In genomic region chr12:112408621-112409020, GRCh38 we compare ENCODE assay signal across 8 cellular contexts. TPM values are rescaled to one million over a fixed set of nuclear protein-coding genes. Genes with fewer than 3 reads are reported as not detected.
A peak's percentile ranks its signal among the peaks of the same experiment; 100 is the strongest.
DNase-seq lines count a peak whose midpoint lies in the region; ATAC-seq and TF ChIP-seq lines count a peak whose summit lies in the region.

No MANE protein-coding gene starts in this region.

- H3K9ac ChIP-seq in iPS-15b (ENCODE audit: low read depth, low read length): peak overlapping the region; percentile 100

- TF ChIP-seq CTCF in suprapubic skin (IDR thresholded peaks at IDR 0.05): no peak

- peak overlapping the region; percentile 100 for H3K27ac Mint-ChIP-seq in activated CD4-positive, alpha-beta T cell treated with anti-CD3 and anti-CD28 coated beads, Interleukin-2, amount 10 ng/mL, durations not matched to agents 24 days and 14 days
- H3K27ac Mint-ChIP-seq in activated T-helper 17 cell treated with anti-CD3 and anti-CD28 coated beads, Interleukin-2, amount 50 U/mL, for 72 hours: peak overlapping the region; percentile 100

- 18% methylated on average over 5 of the region's 5 CpGs for WGBS in suprapubic skin

- H3K27ac ChIP-seq in suprapubic skin: peak overlapping the region; percentile 91

- DNase-seq in activated CD4-positive, alpha-beta T cell treated with anti-CD3 and anti-CD28 coated beads, Interleukin-2, amount 10 ng/mL, durations not matched to agents 24 days and 14 days: peak; percentile 68
- no peak for DNase-seq in activated CD4-positive, alpha-beta T cell treated with anti-CD3 and anti-CD28 coated beads for 48 hours
- no peak for DNase-seq in suprapubic skin (ENCODE audit: low spot score in 2 of 2)
- no peak for DNase-seq in NCI-H2107 (lab: John Stamatoyannopoulos, UW)
- no peak for DNase-seq in epidermal melanocyte (ENCODE audit: insufficient read length, low spot score)

- no peaks in the 10 kb centered on the region for H3K27me3 ChIP-seq in iPS-15b (ENCODE audit: control insufficient read depth, insufficient read depth, low read length)
- no peaks in the 10 kb centered on the region for H3K27me3 ChIP-seq in suprapubic skin

- intact Hi-C loops in activated CD4-positive, alpha-beta T cell treated with anti-CD3 and anti-CD28 coated beads, Interleukin-2, amount 10 ng/mL, durations not matched to agents 24 days and 14 days (cut with micrococcal nuclease): loop anchor here (1.0 to 2.0 kb wide), 6 partner anchors 11 to 566 kb away; partner anchors contain the start of genes ERP29, HECTD4, MAPKAPK5 and TMEM116

- TF ChIP-seq POLR2A in suprapubic skin (IDR thresholded peaks at IDR 0.05): no peak

- H3K4me3 Mint-ChIP-seq in activated CD4-positive, alpha-beta T cell treated with anti-CD3 and anti-CD28 coated beads, Interleukin-2, amount 10 ng/mL, durations not matched to agents 24 days and 14 days: peak overlapping the region; percentile 93
- peak overlapping the region; percentile 100 for H3K4me3 Mint-ChIP-seq in activated T-helper 17 cell treated with anti-CD3 and anti-CD28 coated beads, Interleukin-2, amount 50 U/mL, for 72 hours

- ATAC-seq in activated T-helper 17 cell treated with anti-CD3 and anti-CD28 coated beads, Interleukin-2, amount 50 U/mL, for 72 hours (replicated peaks): peak; percentile 66
- no peak for ATAC-seq in HG02759 (IDR thresholded peaks at IDR 0.05; ENCODE audit: unreplicated experiment)

- peaks cover 27% of the 10 kb centered on the region for H3K4me1 Mint-ChIP-seq in activated CD4-positive, alpha-beta T cell treated with anti-CD3 and anti-CD28 coated beads, Interleukin-2, amount 10 ng/mL, durations not matched to agents 24 days and 14 days
- H3K4me1 Mint-ChIP-seq in activated T-helper 17 cell treated with anti-CD3 and anti-CD28 coated beads, Interleukin-2, amount 50 U/mL, for 72 hours: peaks cover 22% of the 10 kb centered on the region

- H3K27me3 Mint-ChIP-seq in activated CD4-positive, alpha-beta T cell treated with anti-CD3 and anti-CD28 coated beads, Interleukin-2, amount 10 ng/mL, durations not matched to agents 24 days and 14 days: no peaks in the 10 kb centered on the region
- no peaks in the 10 kb centered on the region for H3K27me3 Mint-ChIP-seq in activated T-helper 17 cell treated with anti-CD3 and anti-CD28 coated beads, Interleukin-2, amount 50 U/mL, for 72 hours

- no peaks in the 10 kb centered on the region for H3K9me3 ChIP-seq in iPS-15b (ENCODE audit: control insufficient read depth, insufficient read depth, low read length)
- H3K9me3 ChIP-seq in suprapubic skin: no peaks in the 10 kb centered on the region

- peaks cover 29% of the 10 kb centered on the region for H3K36me3 ChIP-seq in iPS-15b (ENCODE audit: control insufficient read depth, insufficient read depth, low read length)
- peaks cover 44% of the 10 kb centered on the region for H3K36me3 ChIP-seq in suprapubic skin

- TF ChIP-seq EP300 in suprapubic skin (IDR thresholded peaks at IDR 0.05): no peak

- H3K4me1 ChIP-seq in iPS-15b (ENCODE audit: control insufficient read depth, insufficient read depth, low read length) (no peaks in the 10 kb centered on the region), suprapubic skin (peaks cover 21% of the 10 kb centered on the region)

- H3K36me3 Mint-ChIP-seq in activated CD4-positive, alpha-beta T cell treated with anti-CD3 and anti-CD28 coated beads, Interleukin-2, amount 10 ng/mL, durations not matched to agents 24 days and 14 days (ENCODE audit: low read depth): peaks cover 49% of the 10 kb centered on the region
- H3K36me3 Mint-ChIP-seq in activated T-helper 17 cell treated with anti-CD3 and anti-CD28 coated beads, Interleukin-2, amount 50 U/mL, for 72 hours (ENCODE audit: low read depth): peaks cover 57% of the 10 kb centered on the region

- H3K4me3 ChIP-seq in iPS-15b (ENCODE audit: low read depth, low read length) (peak overlapping the region; percentile 99), suprapubic skin (peak overlapping the region; percentile 86)

- no peaks in the 10 kb centered on the region for H3K9me3 Mint-ChIP-seq in activated CD4-positive, alpha-beta T cell treated with anti-CD3 and anti-CD28 coated beads, Interleukin-2, amount 10 ng/mL, durations not matched to agents 24 days and 14 days
- no peaks in the 10 kb centered on the region for H3K9me3 Mint-ChIP-seq in activated T-helper 17 cell treated with anti-CD3 and anti-CD28 coated beads, Interleukin-2, amount 50 U/mL, for 72 hours

RNA-seq across cellular contexts. Expression of gene RPL6, which starts 0.8 kb away (rescaled TPM):
- 1,820 and 1,848 TPM in 2 replicates for total RNA-seq in activated CD4-positive, alpha-beta T cell treated with anti-CD3 and anti-CD28 coated beads, Interleukin-2, amount 10 ng/mL, durations not matched to agents 24 days and 14 days
- 1,000 to 10,000 TPM; 1,630 to 2,257 TPM for total RNA-seq in activated T-helper 17 cell treated with anti-CD3 and anti-CD28 coated beads, Interleukin-2, amount 50 U/mL, for 72 hours
- total RNA-seq in suprapubic skin: 1,000 to 10,000 TPM; 1,161 to 1,752 (median 1,687) TPM

RNA-seq across cellular contexts. Expression of gene PTPN11, which starts 10.1 kb away (rescaled TPM):
- total RNA-seq in activated CD4-positive, alpha-beta T cell treated with anti-CD3 and anti-CD28 coated beads, Interleukin-2, amount 10 ng/mL, durations not matched to agents 24 days and 14 days: 173 and 177 TPM in 2 replicates
- total RNA-seq in activated T-helper 17 cell treated with anti-CD3 and anti-CD28 coated beads, Interleukin-2, amount 50 U/mL, for 72 hours: 100 to 1,000 TPM in 1 of 2 donors, 10 to 100 TPM in 1; 95.0 to 119 TPM
- total RNA-seq in suprapubic skin: 10 to 100 TPM; 56.6 to 70.7 (median 65.3) TPM

RNA-seq across cellular contexts. Expression of gene HECTD4, which starts 26.4 kb away (rescaled TPM):
- 33.6 and 33.8 TPM in 2 replicates for total RNA-seq in activated CD4-positive, alpha-beta T cell treated with anti-CD3 and anti-CD28 coated beads, Interleukin-2, amount 10 ng/mL, durations not matched to agents 24 days and 14 days
- 10 to 100 TPM; 30.8 to 33.1 TPM for total RNA-seq in activated T-helper 17 cell treated with anti-CD3 and anti-CD28 coated beads, Interleukin-2, amount 50 U/mL, for 72 hours
- total RNA-seq in suprapubic skin: 100 to 1,000 TPM in 1 of 4 donors, 10 to 100 TPM in 3; 53.7 to 168 (median 62.9) TPM
